In genomic region chr16:4200000-4200780, GRCh38 we compare ENCODE assay signal across 8 cellular contexts. TPM values are rescaled to one million over a fixed set of nuclear protein-coding genes. Genes with fewer than 3 reads are reported as not detected.
DNase-seq lines count a peak whose midpoint lies in the region; ATAC-seq, FAIRE-seq and TF ChIP-seq lines count a peak whose summit lies in the region.

No MANE protein-coding gene starts in this region.

- WGBS in gastroesophageal sphincter (ENCODE audit: low coverage in 1 of 2), 2 donors, result 57 to 100% methylated on average over 1 to 6 of the region's 15 CpGs

- no peak for TF ChIP-seq POLR2A in gastroesophageal sphincter (IDR thresholded peaks at IDR 0.05)

- DNase-seq in AG04449 (ENCODE audit: low read depth, low spot score) (no peak), GM12864 (ENCODE audit: low read depth) (no peak), NCI-H2107 treated with DMSO at 0.1 percent for 48 hours (lab: John Stamatoyannopoulos, UW; ENCODE audit: unreplicated experiment) (peak; percentile 43), posterior cingulate gyrus (peak in 8 of 10 donors; percentile 18 to 91 (median 48)), GM19239 (ENCODE audit: insufficient read length, low spot score) (no peak), mesenteric fat pad (ENCODE audit: low spot score) (no peak)
- peak; percentile 32 for DNase-seq in activated T-cell treated with anti-CD3 and anti-CD28 coated beads, Interleukin-2, amount 50 U/mL, for 1 hour

- intact Hi-C loops in posterior cingulate gyrus (cut with DNase I), result loop anchor here (1.0 to 5.0 kb wide), 2 partner anchors 41 to 132 kb away; no protein-coding TSS in a partner anchor

- no peak overlapping the region for H3K27ac ChIP-seq in gastroesophageal sphincter

- TF ChIP-seq CTCF in AG04449 (IDR thresholded peaks at IDR 0.05; ENCODE audit: insufficient read depth, low read length, missing control alignments), result peak; percentile 80
- TF ChIP-seq CTCF in GM12864 (IDR thresholded peaks at IDR 0.05; ENCODE audit: low read depth, low read length, missing control alignments), result peak; percentile 35
- TF ChIP-seq CTCF in gastroesophageal sphincter (IDR thresholded peaks at IDR 0.05), result peak in 3 of 4 experiments; percentile 65 to 90 (median 82)

- TF ChIP-seq EP300 in gastroesophageal sphincter (IDR thresholded peaks at IDR 0.05), result no peak

- ATAC-seq in gastroesophageal sphincter, result peak; percentile 88

- H3K4me1 ChIP-seq in gastroesophageal sphincter, result peaks cover 0 to 9% (median 4%) of the 10 kb centered on the region in 3 donors

- H3K4me3 ChIP-seq in AG04449 (ENCODE audit: low read depth, low read length), result no peak overlapping the region
- H3K4me3 ChIP-seq in GM12864 (ENCODE audit: low read depth, low read length), result no peak overlapping the region
- H3K4me3 ChIP-seq in gastroesophageal sphincter, result no peak overlapping the region

- POLR2A ChIA-PET in AG04449 (lab: Yijun Ruan, JAX), result interaction anchor here (1.0 kb wide), 1 partner anchor 54 kb away, joined by 5 read pairs; no protein-coding TSS in a partner anchor

- no peaks in the 10 kb centered on the region for H3K27me3 ChIP-seq in gastroesophageal sphincter

- no peak for FAIRE-seq in GM19239 (lab: Jason Lieb, UNC)

- H3K36me3 ChIP-seq in gastroesophageal sphincter, result no peaks in the 10 kb centered on the region

- H3K9me3 ChIP-seq in gastroesophageal sphincter, result no peaks in the 10 kb centered on the region

- CTCF ChIA-PET in AG04449 (lab: Yijun Ruan, JAX), result interaction anchor here (0.5 to 4.9 kb wide), 35 partner anchors 9 to 510 kb away, joined by 3 to 86 read pairs (median 4); partner anchors contain the start of gene PAM16

RNA-seq across cellular contexts. Expression of gene SRL, which starts 41.7 kb away (rescaled TPM):
- 1 to 10 TPM; 1.2 to 3.4 (median 2.4) TPM for total RNA-seq in gastroesophageal sphincter
- total RNA-seq in mesenteric fat pad, result 0.45 TPM

Comparison
In these comparisons a context has a peak if more than half of its experiments do, and no peak if none do; other contexts are left out.
1. DNase-seq: peak in NCI-H2107 treated with DMSO at 0.1 percent for 48 hours (single experiment), activated T-cell treated with anti-CD3 and anti-CD28 coated beads, Interleukin-2, amount 50 U/mL, for 1 hour (single experiment) and posterior cingulate gyrus (8 of 10); none in AG04449 (single experiment), GM12864 (single experiment), GM19239 (single experiment) and mesenteric fat pad (single experiment).
2. Peak in every context shown above with its lines, with median percentiles within 50 percentile points of each other: CTCF ChIP-seq.